In genomic region chr9:83620841-83621636, GRCh38 we compare ENCODE assay signal across 8 cellular contexts. TPM values are rescaled to one million over a fixed set of nuclear protein-coding genes. Genes with fewer than 3 reads are reported as not detected.
A peak's percentile ranks its signal among the peaks of the same experiment; 100 is the strongest.
DNase-seq lines count a peak whose midpoint lies in the region; TF ChIP-seq lines count a peak whose summit lies in the region.

No MANE protein-coding gene starts in this region.

- TF ChIP-seq CTCF in OCI-LY3 (IDR thresholded peaks at IDR 0.05; ENCODE audit: low read depth, low read length), result peak; percentile 81
- peak; percentile 69 for TF ChIP-seq CTCF in progenitor cell of endocrine pancreas (IDR thresholded peaks at IDR 0.05; ENCODE audit: unreplicated experiment)

- peaks cover 7% of the 10 kb centered on the region; the same call in 1 of the 2 replicates for H3K79me2 ChIP-seq in OCI-LY3 (ENCODE audit: low read length)

- no peak overlapping the region for H3K27ac ChIP-seq in OCI-LY3 (ENCODE audit: low read length)

- no peak overlapping the region for H2AFZ ChIP-seq in OCI-LY3 (ENCODE audit: low read depth, low read length)

- H3K27ac Mint-ChIP-seq in progenitor cell of endocrine pancreas, result peak overlapping the region; percentile 76

- no peaks in the 10 kb centered on the region for H3K36me3 ChIP-seq in OCI-LY3 (replicated peaks; ENCODE audit: low read depth, low read length)
- H3K36me3 ChIP-seq in MG63, result no peaks in the 10 kb centered on the region

- DNase-seq in DMS153 treated with DMSO at 0.1 percent for 48 hours (lab: John Stamatoyannopoulos, UW; ENCODE audit: unreplicated experiment) (peak; percentile 39), HK-2 (ENCODE audit: unreplicated experiment) (peak; percentile 29), glomerular endothelial cell (ENCODE audit: extremely low read depth, low read depth, low spot score) (peak; percentile 37), progenitor cell of endocrine pancreas (ENCODE audit: low spot score, unreplicated experiment) (no peak), middle frontal gyrus (ENCODE audit: extremely low spot score, low spot score) (no peak), MG63 (no peak)
- peak; percentile 12 for DNase-seq in activated effector memory CD4-positive, alpha-beta T cell treated with Interleukin-2 at 50 U/mL for 16 hours

- peak overlapping the region; percentile 96 for H3K4me2 ChIP-seq in OCI-LY3 (ENCODE audit: low read length)

- no peaks in the 10 kb centered on the region for H3K27me3 Mint-ChIP-seq in progenitor cell of endocrine pancreas

- H3K9ac ChIP-seq in OCI-LY3 (ENCODE audit: low read length), result no peak overlapping the region

- peak overlapping the region; percentile 83 for H3K4me3 Mint-ChIP-seq in progenitor cell of endocrine pancreas (ENCODE audit: low read depth)

- H3K9me3 Mint-ChIP-seq in progenitor cell of endocrine pancreas (ENCODE audit: low read depth), result no peaks in the 10 kb centered on the region

- H3K4me3 ChIP-seq in OCI-LY3 (ENCODE audit: low read length), result peak overlapping the region; percentile 53
- H3K4me3 ChIP-seq in MG63, result no peak overlapping the region

- no peaks in the 10 kb centered on the region for H4K20me1 ChIP-seq in OCI-LY3 (ENCODE audit: insufficient read depth, low read length)

- peaks cover 1% of the 10 kb centered on the region for H3K36me3 Mint-ChIP-seq in progenitor cell of endocrine pancreas (ENCODE audit: insufficient read depth)

- H3K9me3 ChIP-seq in OCI-LY3 (ENCODE audit: insufficient read depth, low read length) (no peaks in the 10 kb centered on the region), MG63 (no peaks in the 10 kb centered on the region)

- H3K4me1 Mint-ChIP-seq in progenitor cell of endocrine pancreas (ENCODE audit: low read depth), result peaks cover 28% of the 10 kb centered on the region

- H3K27me3 ChIP-seq in OCI-LY3 (ENCODE audit: low read depth, low read length), result peaks cover 5% of the 10 kb centered on the region; the same call in 1 of the 2 replicates
- H3K27me3 ChIP-seq in MG63, result no peaks in the 10 kb centered on the region

- peaks cover 14% of the 10 kb centered on the region for H3K4me1 ChIP-seq in OCI-LY3 (ENCODE audit: low read length)

RNA-seq across cellular contexts. Expression of gene IDNK, which starts 1.9 kb away (rescaled TPM):
- 4.6 and 4.9 TPM in 2 replicates for total RNA-seq in glomerular endothelial cell
- 3.8 and 4.5 TPM in 2 replicates for total RNA-seq in progenitor cell of endocrine pancreas
- 1.2 and 4.6 TPM in 2 replicates for total RNA-seq in MG63 (2014; rRNA removed; shearing (Covaris generic); ENCODE audit: low replicate concordance)

Comparison
In these comparisons a context has a peak if more than half of its experiments do, and no peak if none do; other contexts are left out.
1. DNase-seq: peak in DMS153 treated with DMSO at 0.1 percent for 48 hours (single experiment), HK-2 (single experiment), activated effector memory CD4-positive, alpha-beta T cell treated with Interleukin-2 at 50 U/mL for 16 hours (single experiment) and glomerular endothelial cell (single experiment); none in progenitor cell of endocrine pancreas (single experiment), middle frontal gyrus (single experiment) and MG63 (single experiment).